8 cellular contexts compared by ENCODE assay signal in the genomic region with DNA sequence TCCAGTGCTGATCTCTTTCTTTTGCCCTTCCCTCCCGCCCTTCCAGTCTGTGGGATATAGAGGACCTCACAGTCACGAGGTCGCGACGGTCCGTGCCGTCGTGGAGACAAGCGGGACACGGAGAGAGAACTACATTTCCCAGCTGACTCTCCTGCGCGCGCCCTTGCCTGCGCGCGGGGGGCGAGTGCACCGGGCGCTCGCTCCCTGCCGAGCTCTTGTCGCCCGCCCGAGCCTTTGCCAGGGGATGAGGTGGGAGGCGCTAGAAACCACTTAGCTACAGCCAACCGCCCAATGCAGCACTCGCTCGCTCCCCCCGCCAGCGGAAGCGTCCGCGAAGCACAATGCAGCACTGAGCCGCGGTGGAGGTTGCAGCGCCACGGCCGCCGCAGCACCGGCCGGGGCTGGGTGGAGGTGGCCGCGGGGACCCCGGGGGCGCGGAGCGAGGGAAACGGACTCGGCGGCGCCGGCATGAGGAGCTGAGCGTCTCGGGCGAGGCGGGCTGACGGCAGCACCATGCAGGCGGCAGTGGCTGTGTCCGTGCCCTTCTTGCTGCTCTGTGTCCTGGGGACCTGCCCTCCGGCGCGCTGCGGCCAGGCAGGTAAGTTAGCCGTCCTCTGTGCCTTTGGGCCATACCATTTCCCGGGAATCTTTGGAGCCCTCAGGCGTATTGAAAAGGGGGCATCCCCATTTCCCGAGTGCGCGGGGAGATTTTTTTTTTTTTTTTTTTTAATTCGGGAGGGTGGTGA. TPM values are rescaled to one million over a fixed set of nuclear protein-coding genes. Genes with fewer than 3 reads are reported as not detected.
DNase-seq lines count a peak whose midpoint lies in the region; ATAC-seq, FAIRE-seq and TF ChIP-seq lines count a peak whose summit lies in the region.

A gene with protein sequence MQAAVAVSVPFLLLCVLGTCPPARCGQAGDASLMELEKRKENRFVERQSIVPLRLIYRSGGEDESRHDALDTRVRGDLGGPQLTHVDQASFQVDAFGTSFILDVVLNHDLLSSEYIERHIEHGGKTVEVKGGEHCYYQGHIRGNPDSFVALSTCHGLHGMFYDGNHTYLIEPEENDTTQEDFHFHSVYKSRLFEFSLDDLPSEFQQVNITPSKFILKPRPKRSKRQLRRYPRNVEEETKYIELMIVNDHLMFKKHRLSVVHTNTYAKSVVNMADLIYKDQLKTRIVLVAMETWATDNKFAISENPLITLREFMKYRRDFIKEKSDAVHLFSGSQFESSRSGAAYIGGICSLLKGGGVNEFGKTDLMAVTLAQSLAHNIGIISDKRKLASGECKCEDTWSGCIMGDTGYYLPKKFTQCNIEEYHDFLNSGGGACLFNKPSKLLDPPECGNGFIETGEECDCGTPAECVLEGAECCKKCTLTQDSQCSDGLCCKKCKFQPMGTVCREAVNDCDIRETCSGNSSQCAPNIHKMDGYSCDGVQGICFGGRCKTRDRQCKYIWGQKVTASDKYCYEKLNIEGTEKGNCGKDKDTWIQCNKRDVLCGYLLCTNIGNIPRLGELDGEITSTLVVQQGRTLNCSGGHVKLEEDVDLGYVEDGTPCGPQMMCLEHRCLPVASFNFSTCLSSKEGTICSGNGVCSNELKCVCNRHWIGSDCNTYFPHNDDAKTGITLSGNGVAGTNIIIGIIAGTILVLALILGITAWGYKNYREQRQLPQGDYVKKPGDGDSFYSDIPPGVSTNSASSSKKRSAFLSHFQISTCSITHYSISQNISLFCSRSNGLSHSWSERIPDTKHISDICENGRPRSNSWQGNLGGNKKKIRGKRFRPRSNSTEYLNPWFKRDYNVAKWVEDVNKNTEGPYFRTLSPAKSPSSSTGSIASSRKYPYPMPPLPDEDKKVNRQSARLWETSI (plus strand): TSS at position 299 of the 746 bp plus-strand sequence. CDS start 215 bp downstream, at position 514.

- peak within 1 kb of the TSS; percentile 29; the same call in 1 of the 2 replicates for H3K9ac ChIP-seq in SK-N-SH

- peak; percentile 62 for TF ChIP-seq RAD21 in SK-N-SH (IDR thresholded peaks at IDR 0.05; ENCODE audit: low read length)

- no peaks in the 10 kb centered on the region for H4K20me1 ChIP-seq in SK-N-SH (ENCODE audit: insufficient read depth)

- H3K27me3 ChIP-seq in SK-N-SH (ENCODE audit: insufficient read depth), result no peaks in the 10 kb centered on the region
- no peaks in the 10 kb centered on the region for H3K27me3 ChIP-seq in pancreas
- H3K27me3 ChIP-seq in tibial artery, result no peaks in the 10 kb centered on the region

- FAIRE-seq in pancreas (lab: Jason Lieb, UNC), result no peak

- no peaks in the 10 kb centered on the region for H3K27me3 Mint-ChIP-seq in activated naive CD8-positive, alpha-beta T cell

- peak within 1 kb of the TSS; percentile 95 for H3K4me2 ChIP-seq in SK-N-SH

- H3K4me3 ChIP-seq in NB4 (ENCODE audit: low read depth, low read length), result peak within 1 kb of the TSS; percentile 71
- H3K4me3 ChIP-seq in SK-N-SH (ENCODE audit: low read depth in 2 of 2, low read length in 1 of 2), result peak within 1 kb of the TSS; percentile 74 to 75
- H3K4me3 ChIP-seq in pancreas, result peak within 1 kb of the TSS; percentile 31 to 63 (median 55)
- H3K4me3 ChIP-seq in tibial artery, result peak within 1 kb of the TSS; percentile 61 to 79

- intact Hi-C loops in Right ventricle myocardium inferior (cut with DNase I) (no loop called here), pancreas (cut with DNase I) (no loop called here), tibial artery (cut with DNase I; ENCODE audit: low total_unique reads) (no loop called here)

- H2AFZ ChIP-seq in SK-N-SH (ENCODE audit: low read depth), result peak within 1 kb of the TSS; percentile 95

- H3K4me1 ChIP-seq in SK-N-SH (ENCODE audit: control insufficient read depth in 1 of 2, insufficient read depth in 2 of 2, low read depth in 1 of 2, low read length in 1 of 2), result peaks cover 0 to 11% of the 10 kb centered on the region in 2 experiments; a peak in 2 of 4 replicates
- no peaks in the 10 kb centered on the region for H3K4me1 ChIP-seq in pancreas
- peaks cover 0 to 13% (median 5%) of the 10 kb centered on the region in 4 donors for H3K4me1 ChIP-seq in tibial artery

- no peaks in the 10 kb centered on the region for H3K9me3 Mint-ChIP-seq in activated naive CD8-positive, alpha-beta T cell (ENCODE audit: low read depth)

- H3K27ac ChIP-seq in SK-N-SH (ENCODE audit: low read depth in 2 of 2, low read length in 1 of 2) (peak within 1 kb of the TSS in 1 of 2 experiments; percentile 91; a peak in 2 of 4 replicates), pancreas (peak within 1 kb of the TSS in 1 of 4 donors; percentile 11), tibial artery (peak within 1 kb of the TSS; percentile 8 to 23)

- no peaks in the 10 kb centered on the region for H3F3A ChIP-seq in SK-N-SH (replicated peaks; ENCODE audit: insufficient read depth)

- TF ChIP-seq POLR2A in GM10847 (IDR thresholded peaks at IDR 0.05; ENCODE audit: extremely low read depth, insufficient read length) (peak; percentile 83), NB4 (IDR thresholded peaks at IDR 0.05; ENCODE audit: extremely low read depth, insufficient read length) (peak; percentile 81)

- peak within 1 kb of the TSS; percentile 78 for H3K27ac Mint-ChIP-seq in activated naive CD8-positive, alpha-beta T cell

- DNase-seq in NB4 (ENCODE audit: low read depth) (peak; percentile 98), SK-N-SH (peak; percentile 98), Right ventricle myocardium inferior (ENCODE audit: missing footprints) (peak; percentile 94), pancreas (peak; percentile 72 to 85 (median 78)), tibial artery (peak; percentile 74 to 83)

- H3K36me3 Mint-ChIP-seq in activated naive CD8-positive, alpha-beta T cell, result peaks cover 4% of the 10 kb centered on the region

- H3K4me3 Mint-ChIP-seq in activated naive CD8-positive, alpha-beta T cell, result peak within 1 kb of the TSS; percentile 89

- CTCF ChIA-PET in SK-N-SH (lab: Yijun Ruan, JAX), result interaction anchor here (0.7 to 3.7 kb wide), 15 partner anchors 10 to 462 kb away, joined by 3 to 23 read pairs (median 3); no protein-coding TSS in a partner anchor

- WGBS in SK-N-SH (ENCODE audit: low lambda C conversion rate), result under 1% methylated on average over 16 of the region's 70 CpGs
- WGBS in pancreas, 2 donors, result 0% methylated on average over 68 to 70 of the region's 70 CpGs

- H3K79me2 ChIP-seq in SK-N-SH (ENCODE audit: insufficient read depth), result no peaks in the 10 kb centered on the region

- TF ChIP-seq EP300 in SK-N-SH (IDR thresholded peaks at IDR 0.05; ENCODE audit: borderline replicate concordance in 1 of 2, low read depth in 1 of 2, low read length in 1 of 2), result peak; percentile 22 to 60; a peak in 2 of 4 replicates

- POLR2A ChIA-PET in SK-N-SH (lab: Yijun Ruan, JAX), result interaction anchor here (0.7 to 2.0 kb wide), 10 partner anchors 10 to 333 kb away, joined by 3 to 14 read pairs (median 4); partner anchors contain the start of genes ABCB1, DBF4 and SLC25A40

- H3K9me3 ChIP-seq in SK-N-SH (no peaks in the 10 kb centered on the region), pancreas (no peaks in the 10 kb centered on the region), tibial artery (no peaks in the 10 kb centered on the region)

- no peaks in the 10 kb centered on the region for H3K9me2 ChIP-seq in SK-N-SH

- H3K4me1 Mint-ChIP-seq in activated naive CD8-positive, alpha-beta T cell (ENCODE audit: low read depth), result peaks cover 6% of the 10 kb centered on the region

- peak; percentile 98 for ATAC-seq in HG02588 (IDR thresholded peaks at IDR 0.05; ENCODE audit: unreplicated experiment)
- ATAC-seq in Right ventricle myocardium inferior, result peak; percentile 98
- ATAC-seq in pancreas, result peak; percentile 89 to 98 (median 97)

- peaks cover 0 to 3% of the 10 kb centered on the region in 2 experiments for H3K36me3 ChIP-seq in SK-N-SH (replicated peaks in 1 of 2; ENCODE audit: control insufficient read depth in 1 of 2, insufficient read depth in 2 of 2, low read length in 1 of 2)
- no peaks in the 10 kb centered on the region for H3K36me3 ChIP-seq in pancreas
- no peaks in the 10 kb centered on the region for H3K36me3 ChIP-seq in tibial artery

- TF ChIP-seq CTCF in NB4 (IDR thresholded peaks at IDR 0.05; ENCODE audit: low read depth, low read length) (no peak), SK-N-SH (IDR thresholded peaks at IDR 0.05) (0 out of 2 replicates have a peak, but pooled peaks have one; percentile 25), pancreas (IDR thresholded peaks at IDR 0.05) (no peak), tibial artery (IDR thresholded peaks at IDR 0.05) (no peak)

TF ChIP-seq in SK-N-SH, 30 proteins besides CTCF, POLR2A, EP300 and RAD21 (continues in another document):
- TF ChIP-seq, protein P1, sequence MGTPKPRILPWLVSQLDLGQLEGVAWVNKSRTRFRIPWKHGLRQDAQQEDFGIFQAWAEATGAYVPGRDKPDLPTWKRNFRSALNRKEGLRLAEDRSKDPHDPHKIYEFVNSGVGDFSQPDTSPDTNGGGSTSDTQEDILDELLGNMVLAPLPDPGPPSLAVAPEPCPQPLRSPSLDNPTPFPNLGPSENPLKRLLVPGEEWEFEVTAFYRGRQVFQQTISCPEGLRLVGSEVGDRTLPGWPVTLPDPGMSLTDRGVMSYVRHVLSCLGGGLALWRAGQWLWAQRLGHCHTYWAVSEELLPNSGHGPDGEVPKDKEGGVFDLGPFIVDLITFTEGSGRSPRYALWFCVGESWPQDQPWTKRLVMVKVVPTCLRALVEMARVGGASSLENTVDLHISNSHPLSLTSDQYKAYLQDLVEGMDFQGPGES (IDR thresholded peaks at IDR 0.05; ENCODE audit: low read depth, low read length), result no peak
- TF ChIP-seq TEAD4 (IDR thresholded peaks at IDR 0.05; ENCODE audit: borderline replicate concordance, insufficient read depth) (no peak), MXI1 (IDR thresholded peaks at IDR 0.05; ENCODE audit: low read depth, low read length) (peak; percentile 88)

RNA-seq across cellular contexts. Expression of the gene that starts here (rescaled TPM):
- polyA plus RNA-seq in SK-N-SH (2012; rRNA removed) (3.0 and 4.8 TPM in 2 replicates), pancreas (1 to 10 TPM in 1 of 2 donors, under 1 TPM in 1; 0.30 to 1.0 TPM)
- polyA plus RNA-seq in SK-N-SH (2012; cell fraction: cytosol; rRNA removed), result 5.2 and 6.7 TPM in 2 replicates
- 4.6 and 7.5 TPM in 2 replicates for polyA plus RNA-seq in SK-N-SH (2012; cell fraction: nucleus; rRNA removed)
- total RNA-seq in Right ventricle myocardium inferior (1.2 TPM), pancreas (1 to 10 TPM in 3 of 6 donors, under 1 TPM in 3; 0.65 to 2.8 (median 0.93) TPM)
